In genomic region chr19:2775556-2776430, GRCh38 we compare ENCODE assay signal across 8 cellular contexts. TPM values are rescaled to one million over a fixed set of nuclear protein-coding genes. Genes with fewer than 3 reads are reported as not detected.
DNase-seq lines count a peak whose midpoint lies in the region; ATAC-seq, FAIRE-seq and TF ChIP-seq lines count a peak whose summit lies in the region.

No MANE protein-coding gene starts in this region.

- intact Hi-C loops in activated CD4-positive, alpha-beta memory T cell treated with anti-CD3 and anti-CD28 coated beads for 36 hours (cut with micrococcal nuclease): no loop called here
- intact Hi-C loops in natural killer cell (cut with micrococcal nuclease): no loop called here

- ATAC-seq in natural killer cell: peak; percentile 70 to 88 (median 79)
- peak; percentile 87 for ATAC-seq in stimulated activated naive CD8-positive, alpha-beta T cell treated with anti-CD3 and anti-CD28 coated beads, Interleukin-15, amount 100 ng/mL, for 72 hours

- H3K4me3 Mint-ChIP-seq in activated CD4-positive, alpha-beta memory T cell treated with anti-CD3 and anti-CD28 coated beads for 36 hours: peak overlapping the region; percentile 65
- H3K4me3 Mint-ChIP-seq in natural killer cell: peak overlapping the region; percentile 87
- H3K4me3 Mint-ChIP-seq in stimulated activated naive CD8-positive, alpha-beta T cell treated with anti-CD3 and anti-CD28 coated beads, Interleukin-15, amount 100 ng/mL, for 72 hours: peak overlapping the region; percentile 83 to 91

- FAIRE-seq in GM19239 (lab: Jason Lieb, UNC): peak; percentile 98

- no peaks in the 10 kb centered on the region for H3K9me3 Mint-ChIP-seq in activated CD4-positive, alpha-beta memory T cell treated with anti-CD3 and anti-CD28 coated beads for 36 hours
- no peaks in the 10 kb centered on the region for H3K9me3 Mint-ChIP-seq in natural killer cell
- H3K9me3 Mint-ChIP-seq in stimulated activated naive CD8-positive, alpha-beta T cell treated with anti-CD3 and anti-CD28 coated beads, Interleukin-15, amount 100 ng/mL, for 72 hours: no peaks in the 10 kb centered on the region

- TF ChIP-seq CTCF in natural killer cell (IDR thresholded peaks at IDR 0.05): no peak

- CTCF ChIA-PET in activated CD4-positive, alpha-beta memory T cell treated with anti-CD3 and anti-CD28 coated beads for 36 hours (lab: Charles Lee): interaction anchor here (1.0 to 1.6 kb wide), 2 partner anchors 17 to 26 kb away, joined by 3 read pairs; no protein-coding TSS in a partner anchor

- peak overlapping the region; percentile 81 for H3K27ac Mint-ChIP-seq in activated CD4-positive, alpha-beta memory T cell treated with anti-CD3 and anti-CD28 coated beads for 36 hours
- H3K27ac Mint-ChIP-seq in natural killer cell: peak overlapping the region; percentile 95 to 96
- peak overlapping the region; percentile 96 to 98 for H3K27ac Mint-ChIP-seq in stimulated activated naive CD8-positive, alpha-beta T cell treated with anti-CD3 and anti-CD28 coated beads, Interleukin-15, amount 100 ng/mL, for 72 hours

- DNase-seq in GM19239 (ENCODE audit: insufficient read length, low spot score) (peak; percentile 83), dermis microvascular lymphatic vessel endothelial cell (ENCODE audit: low read depth in 2 of 2) (peak; percentile 77 to 78), natural killer cell (peak; percentile 55), AG20443 (ENCODE audit: low spot score) (no peak), occipital lobe (lab: John Stamatoyannopoulos, UW) (no peak), NCI-H1417 (lab: John Stamatoyannopoulos, UW) (no peak)
- peak; percentile 87 for DNase-seq in activated CD4-positive, alpha-beta memory T cell treated with anti-CD3 and anti-CD28 coated beads for 36 hours
- peak; percentile 63 to 76 for DNase-seq in stimulated activated naive CD8-positive, alpha-beta T cell treated with anti-CD3 and anti-CD28 coated beads, Interleukin-15, amount 100 ng/mL, for 72 hours

- peaks cover 43% of the 10 kb centered on the region for H3K4me1 Mint-ChIP-seq in activated CD4-positive, alpha-beta memory T cell treated with anti-CD3 and anti-CD28 coated beads for 36 hours (ENCODE audit: low read depth)
- H3K4me1 Mint-ChIP-seq in natural killer cell: peaks cover 23 to 32% of the 10 kb centered on the region in 2 donors
- H3K4me1 Mint-ChIP-seq in stimulated activated naive CD8-positive, alpha-beta T cell treated with anti-CD3 and anti-CD28 coated beads, Interleukin-15, amount 100 ng/mL, for 72 hours: peaks cover 64% of the 10 kb centered on the region

- POLR2A ChIA-PET in activated CD4-positive, alpha-beta memory T cell treated with anti-CD3 and anti-CD28 coated beads for 36 hours (lab: Charles Lee): no interaction called here

- no peaks in the 10 kb centered on the region for H3K27me3 Mint-ChIP-seq in activated CD4-positive, alpha-beta memory T cell treated with anti-CD3 and anti-CD28 coated beads for 36 hours
- H3K27me3 Mint-ChIP-seq in natural killer cell (ENCODE audit: low read depth in 2 of 2): no peaks in the 10 kb centered on the region
- no peaks in the 10 kb centered on the region for H3K27me3 Mint-ChIP-seq in stimulated activated naive CD8-positive, alpha-beta T cell treated with anti-CD3 and anti-CD28 coated beads, Interleukin-15, amount 100 ng/mL, for 72 hours

- H3K36me3 Mint-ChIP-seq in activated CD4-positive, alpha-beta memory T cell treated with anti-CD3 and anti-CD28 coated beads for 36 hours: peaks cover 6% of the 10 kb centered on the region
- H3K36me3 Mint-ChIP-seq in natural killer cell: no peaks in the 10 kb centered on the region

RNA-seq across cellular contexts. Expression of gene SGTA, which starts 7.3 kb away (rescaled TPM):
- total RNA-seq in activated CD4-positive, alpha-beta memory T cell treated with anti-CD3 and anti-CD28 coated beads for 36 hours: 10 to 100 TPM; 45.6 to 46.2 TPM
- total RNA-seq in dermis microvascular lymphatic vessel endothelial cell (31.6 and 42.2 TPM in 2 replicates), natural killer cell (10 to 100 TPM; 35.2 to 38.1 (median 36.2) TPM), occipital lobe (24.2 TPM)

RNA-seq across cellular contexts. Expression of gene THOP1, which starts 9.5 kb away (rescaled TPM):
- 100 to 1,000 TPM; 126 TPM for total RNA-seq in activated CD4-positive, alpha-beta memory T cell treated with anti-CD3 and anti-CD28 coated beads for 36 hours
- total RNA-seq in dermis microvascular lymphatic vessel endothelial cell (60.2 and 64.6 TPM in 2 replicates), natural killer cell (10 to 100 TPM; 31.6 to 44.0 (median 33.4) TPM), occipital lobe (40.4 TPM)

RNA-seq across cellular contexts. Expression of gene SLC39A3, which starts 36.0 kb away (rescaled TPM):
- 10 to 100 TPM; 21.0 to 24.0 TPM for total RNA-seq in activated CD4-positive, alpha-beta memory T cell treated with anti-CD3 and anti-CD28 coated beads for 36 hours
- total RNA-seq in dermis microvascular lymphatic vessel endothelial cell: 14.2 and 21.7 TPM in 2 replicates
- total RNA-seq in natural killer cell: 10 to 100 TPM; 14.8 to 29.4 (median 19.6) TPM
- total RNA-seq in occipital lobe: 20.4 TPM

RNA-seq across cellular contexts. Expression of gene ZNF554, which starts 43.9 kb away (rescaled TPM):
- 1 to 10 TPM; 2.0 TPM for total RNA-seq in activated CD4-positive, alpha-beta memory T cell treated with anti-CD3 and anti-CD28 coated beads for 36 hours
- total RNA-seq in dermis microvascular lymphatic vessel endothelial cell: 2.1 and 3.9 TPM in 2 replicates
- total RNA-seq in natural killer cell: 1 to 10 TPM; 3.4 to 5.6 (median 3.7) TPM
- total RNA-seq in occipital lobe: 17.5 TPM

RNA-seq across cellular contexts. Expression of gene DIRAS1, which starts 54.6 kb away (rescaled TPM):
- total RNA-seq in activated CD4-positive, alpha-beta memory T cell treated with anti-CD3 and anti-CD28 coated beads for 36 hours: under 1 TPM in 1 of 2 experiments, not detected in 1; 0.31 TPM
- total RNA-seq in dermis microvascular lymphatic vessel endothelial cell (0.13 TPM in 2 replicates), natural killer cell (under 1 TPM; 0.12 to 0.48 (median 0.18) TPM), occipital lobe (23.1 TPM)

Comparison
In these comparisons a context has a peak if more than half of its experiments do, and no peak if none do; other contexts are left out.
1. DNase-seq: peak in GM19239 (single experiment), activated CD4-positive, alpha-beta memory T cell treated with anti-CD3 and anti-CD28 coated beads for 36 hours (single experiment), dermis microvascular lymphatic vessel endothelial cell (2 of 2), natural killer cell (single experiment) and stimulated activated naive CD8-positive, alpha-beta T cell treated with anti-CD3 and anti-CD28 coated beads, Interleukin-15, amount 100 ng/mL, for 72 hours (2 of 2); none in AG20443 (single experiment), occipital lobe (single experiment) and NCI-H1417 (0 of 3).
2. Peak in every context shown above with its lines, with median percentiles within 50 percentile points of each other: H3K27ac Mint-ChIP-seq and H3K4me3 Mint-ChIP-seq.